In genomic region chr2:31373127-31373526, GRCh38 we compare ENCODE assay signal across 2 cellular contexts.
A peak's percentile ranks its signal among the peaks of the same experiment; 100 is the strongest.
TF ChIP-seq lines count a peak whose summit lies in the region.

No MANE protein-coding gene starts in this region.

TF ChIP-seq in HepG2, 621 proteins besides CTCF, POLR2A, EP300 and RAD21:
- TF ChIP-seq RXRB (CRISPR knock-in tag; IDR thresholded peaks at IDR 0.05; ENCODE audit: borderline replicate concordance): no peak
- TF ChIP-seq, protein P1, sequence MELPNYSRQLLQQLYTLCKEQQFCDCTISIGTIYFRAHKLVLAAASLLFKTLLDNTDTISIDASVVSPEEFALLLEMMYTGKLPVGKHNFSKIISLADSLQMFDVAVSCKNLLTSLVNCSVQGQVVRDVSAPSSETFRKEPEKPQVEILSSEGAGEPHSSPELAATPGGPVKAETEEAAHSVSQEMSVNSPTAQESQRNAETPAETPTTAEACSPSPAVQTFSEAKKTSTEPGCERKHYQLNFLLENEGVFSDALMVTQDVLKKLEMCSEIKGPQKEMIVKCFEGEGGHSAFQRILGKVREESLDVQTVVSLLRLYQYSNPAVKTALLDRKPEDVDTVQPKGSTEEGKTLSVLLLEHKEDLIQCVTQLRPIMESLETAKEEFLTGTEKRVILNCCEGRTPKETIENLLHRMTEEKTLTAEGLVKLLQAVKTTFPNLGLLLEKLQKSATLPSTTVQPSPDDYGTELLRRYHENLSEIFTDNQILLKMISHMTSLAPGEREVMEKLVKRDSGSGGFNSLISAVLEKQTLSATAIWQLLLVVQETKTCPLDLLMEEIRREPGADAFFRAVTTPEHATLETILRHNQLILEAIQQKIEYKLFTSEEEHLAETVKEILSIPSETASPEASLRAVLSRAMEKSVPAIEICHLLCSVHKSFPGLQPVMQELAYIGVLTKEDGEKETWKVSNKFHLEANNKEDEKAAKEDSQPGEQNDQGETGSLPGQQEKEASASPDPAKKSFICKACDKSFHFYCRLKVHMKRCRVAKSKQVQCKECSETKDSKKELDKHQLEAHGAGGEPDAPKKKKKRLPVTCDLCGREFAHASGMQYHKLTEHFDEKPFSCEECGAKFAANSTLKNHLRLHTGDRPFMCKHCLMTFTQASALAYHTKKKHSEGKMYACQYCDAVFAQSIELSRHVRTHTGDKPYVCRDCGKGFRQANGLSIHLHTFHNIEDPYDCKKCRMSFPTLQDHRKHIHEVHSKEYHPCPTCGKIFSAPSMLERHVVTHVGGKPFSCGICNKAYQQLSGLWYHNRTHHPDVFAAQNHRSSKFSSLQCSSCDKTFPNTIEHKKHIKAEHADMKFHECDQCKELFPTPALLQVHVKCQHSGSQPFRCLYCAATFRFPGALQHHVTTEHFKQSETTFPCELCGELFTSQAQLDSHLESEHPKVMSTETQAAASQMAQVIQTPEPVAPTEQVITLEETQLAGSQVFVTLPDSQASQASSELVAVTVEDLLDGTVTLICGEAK (IDR thresholded peaks at IDR 0.05): no peak
- TF ChIP-seq, protein P1 (CRISPR knock-in tag; IDR thresholded peaks at IDR 0.05): peak; percentile 73; the same call in 1 of the 2 replicates

TF ChIP-seq in K562, 482 proteins besides CTCF, POLR2A, EP300 and RAD21:
- TF ChIP-seq MGA (IDR thresholded peaks at IDR 0.05) (no peak), ZNF280A (IDR thresholded peaks at IDR 0.05; ENCODE audit: low read depth, partially characterized antibody) (no peak)
- TF ChIP-seq, protein P1 (IDR thresholded peaks at IDR 0.05): peak; percentile 75
- TF ChIP-seq, protein P1 (CRISPR knock-in tag; IDR thresholded peaks at IDR 0.05): no peak
